ENCODE assay signal across 10 cellular contexts in the genomic region with DNA sequence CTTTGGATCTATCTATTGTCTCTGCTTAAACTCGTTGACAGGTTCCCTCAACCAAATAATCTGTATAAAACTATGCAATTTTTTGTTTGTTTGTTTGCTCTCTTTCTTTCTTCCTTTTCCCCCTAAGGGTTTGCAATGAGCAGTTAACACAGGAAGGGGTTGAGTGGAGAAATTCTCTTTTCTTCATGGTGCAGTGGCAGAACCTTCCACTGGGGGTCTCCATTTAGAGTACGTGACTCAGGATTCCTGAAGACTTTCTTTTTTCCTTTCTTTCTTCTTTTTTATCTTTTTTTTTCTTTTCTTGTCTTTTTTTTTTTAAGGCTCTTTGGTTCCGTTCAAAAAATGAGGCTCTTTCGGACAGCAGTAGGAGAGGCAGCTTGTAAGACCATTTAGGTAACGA. TPM values are rescaled to one million over a fixed set of nuclear protein-coding genes. Genes with fewer than 3 reads are reported as not detected.
DNase-seq lines count a peak whose midpoint lies in the region; ATAC-seq and TF ChIP-seq lines count a peak whose summit lies in the region.
"Had no signal": no experiment of that assay in that cellular context is flagged by ENCODE, and none has a peak within 500 bp of the region (broad histone marks: within the 10 kb centered on the region; RNA-seq: fewer than 3 reads in every experiment).

No MANE protein-coding gene starts in this region.

- no peaks in the 10 kb centered on the region for H3K9me2 ChIP-seq in GM23248 (ENCODE audit: insufficient read depth)

- H3K36me3 Mint-ChIP-seq in naive thymus-derived CD8-positive, alpha-beta T cell = no peaks in the 10 kb centered on the region
- H3K36me3 Mint-ChIP-seq: memory B cell had no signal

- no peak overlapping the region for H2AFZ ChIP-seq in GM23248

- H3K9me3 Mint-ChIP-seq in naive thymus-derived CD8-positive, alpha-beta T cell = peaks cover 0 to 6% (median 3%) of the 10 kb centered on the region in 9 donors

- no peak overlapping the region for H3K4me2 ChIP-seq in GM23248 (ENCODE audit: unreplicated experiment)

- H3K4me3 Mint-ChIP-seq in naive thymus-derived CD8-positive, alpha-beta T cell = no peak overlapping the region
- H3K4me3 Mint-ChIP-seq: memory B cell had no signal

- peak overlapping the region in 1 of 10 donors; percentile 38 for H3K27ac Mint-ChIP-seq in naive thymus-derived CD8-positive, alpha-beta T cell
- H3K27ac Mint-ChIP-seq: memory B cell had no signal

- H3K36me3 ChIP-seq in GM23248 (ENCODE audit: low read depth) (no peaks in the 10 kb centered on the region), psoas muscle (ENCODE audit: insufficient read depth in 1 of 2, low read depth in 1 of 2) (no peaks in the 10 kb centered on the region), uterus (no peaks in the 10 kb centered on the region)

- peaks cover 0 to 8% (median 3%) of the 10 kb centered on the region in 5 donors for H3K27me3 Mint-ChIP-seq in naive thymus-derived CD8-positive, alpha-beta T cell
- H3K27me3 Mint-ChIP-seq: memory B cell had no signal

- no peaks in the 10 kb centered on the region for H3K9me3 ChIP-seq in GM23248 (ENCODE audit: low read depth)
- H3K9me3 ChIP-seq in psoas muscle = no peaks in the 10 kb centered on the region
- no peaks in the 10 kb centered on the region for H3K9me3 ChIP-seq in uterus

- H3K4me1 Mint-ChIP-seq in naive thymus-derived CD8-positive, alpha-beta T cell = no peaks in the 10 kb centered on the region
- H3K4me1 Mint-ChIP-seq: memory B cell had no signal

- POLR2A ChIA-PET in naive thymus-derived CD8-positive, alpha-beta T cell (lab: Charles Lee) = no interaction called here

- H3K27ac ChIP-seq in GM23248 (no peak overlapping the region), coronary artery (no peak overlapping the region), psoas muscle (no peak overlapping the region), uterus (no peak overlapping the region)

- peak in 2 of 4 donors; percentile 64 to 73 for ATAC-seq in psoas muscle
- no peak for ATAC-seq in naive thymus-derived CD8-positive, alpha-beta T cell
- no peak for ATAC-seq in HG03521 (IDR thresholded peaks at IDR 0.05; ENCODE audit: unreplicated experiment)

- TF ChIP-seq POLR2A in uterus (IDR thresholded peaks at IDR 0.05) = no peak

- no peaks in the 10 kb centered on the region for H3K79me2 ChIP-seq in GM23248 (ENCODE audit: insufficient read depth)

- 18 to 24% methylated on average over 5 of the region's 5 CpGs for WGBS in GM23248 (ENCODE audit: low coverage in 1 of 2, low lambda C conversion rate in 2 of 2, missing lambda C conversion rate in 2 of 2), 2 experiments
- 52 to 57% (median 52%) methylated on average over 5 of the region's 5 CpGs for WGBS in psoas muscle, 3 donors

- in situ Hi-C loops in GM23248 (cut with MboI) = no loop called here

- H3K27me3 ChIP-seq in GM23248 (replicated peaks; ENCODE audit: insufficient read depth) (no peaks in the 10 kb centered on the region), psoas muscle (ENCODE audit: insufficient read depth in 3 of 3, low read length in 2 of 3) (no peaks in the 10 kb centered on the region), uterus (no peaks in the 10 kb centered on the region)

- H3K9ac ChIP-seq in GM23248 = no peak overlapping the region

- TF ChIP-seq CTCF in coronary artery (IDR thresholded peaks at IDR 0.05) (peak; percentile 10), psoas muscle (IDR thresholded peaks at IDR 0.05) (peak; percentile 48), uterus (IDR thresholded peaks at IDR 0.05) (no peak)

- no peaks in the 10 kb centered on the region for H3K4me1 ChIP-seq in GM23248 (ENCODE audit: insufficient read depth)
- H3K4me1 ChIP-seq in psoas muscle = peaks cover 3% of the 10 kb centered on the region
- no peaks in the 10 kb centered on the region for H3K4me1 ChIP-seq in uterus

- DNase-seq in GM23248 (peak; percentile 7), NCI-H2227 treated with DMSO at 0.1 percent for 48 hours (lab: John Stamatoyannopoulos, UW) (peak; percentile 11), coronary artery (ENCODE audit: low spot score) (no peak), psoas muscle (no peak), uterus (no peak)
- no peak for DNase-seq in naive thymus-derived CD8-positive, alpha-beta T cell
- DNase-seq: activated CD4-positive, alpha-beta T cell treated with anti-CD3 and anti-CD28 coated beads, Interleukin-2, amount 50 U/mL, for 4 hours; substantia nigra had no signal

- H3K4me3 ChIP-seq in GM23248 = no peak overlapping the region
- H3K4me3 ChIP-seq in coronary artery = no peak overlapping the region
- no peak overlapping the region for H3K4me3 ChIP-seq in psoas muscle
- H3K4me3 ChIP-seq in uterus = no peak overlapping the region

- intact Hi-C loops in psoas muscle (cut with DNase I) = no loop called here
- intact Hi-C loops in uterus (cut with DNase I; ENCODE audit: low total_unique reads) = no loop called here

- no peaks in the 10 kb centered on the region for H3F3A ChIP-seq in GM23248 (ENCODE audit: insufficient read depth)

- no peaks in the 10 kb centered on the region for H4K20me1 ChIP-seq in GM23248 (ENCODE audit: insufficient read depth)

RNA-seq across cellular contexts. Expression of a gene that starts 19.5 kb away (rescaled TPM):
- not detected in 2 replicates for total RNA-seq in GM23248 (2014; rRNA removed; shearing (Covaris generic))
- polyA plus RNA-seq in GM23248 (2016; fragmentation: Nextera tagmentation; extraction: Ambion mirVana) (not detected in 2 replicates), psoas muscle (10 to 100 TPM in 2 of 3 donors, 1 to 10 TPM in 1; 2.8 to 43.8 (median 40.1) TPM)
- total RNA-seq in psoas muscle (100 to 1,000 TPM; 113 to 141 (median 127) TPM), uterus (under 1 TPM in 1 of 4 donors, not detected in 3; 0.55 TPM)
- not detected for total RNA-seq in naive thymus-derived CD8-positive, alpha-beta T cell
- polyA plus RNA-seq in naive thymus-derived CD8-positive, alpha-beta T cell = not detected

Comparison
In these comparisons a context has a peak if more than half of its experiments do, and no peak if none do; other contexts are left out.
1. DNase-seq: peak in GM23248 (single experiment) and NCI-H2227 treated with DMSO at 0.1 percent for 48 hours (single experiment); none in coronary artery (single experiment), psoas muscle (0 of 2), uterus (0 of 2) and naive thymus-derived CD8-positive, alpha-beta T cell (0 of 10).
2. CTCF ChIP-seq: peak in coronary artery (single experiment) and psoas muscle (single experiment); none in uterus (0 of 4).
3. RNA of a gene that starts 19.5 kb away (total RNA-seq): 113 to 141 TPM in psoas muscle; 0.55 TPM in uterus, not detected in GM23248 and not detected in naive thymus-derived CD8-positive, alpha-beta T cell; every median in the first group is over 10 times any median in the second.